In genomic region chr16:4350787-4351659, GRCh38 we compare ENCODE assay signal across 8 cellular contexts. TPM values are rescaled to one million over a fixed set of nuclear protein-coding genes. Genes with fewer than 3 reads are reported as not detected.
A peak's percentile ranks its signal among the peaks of the same experiment; 100 is the strongest.
DNase-seq lines count a peak whose midpoint lies in the region; ATAC-seq and TF ChIP-seq lines count a peak whose summit lies in the region.

Gene PAM16, minus strand, starts transcription at chr16:4351321. Its CDS starts 87 bp downstream, at chr16:4351234.

- H3K4me1 Mint-ChIP-seq in activated T-helper 1 cell treated with anti-CD3 and anti-CD28 coated beads, Interleukin-12 subunit alpha, Interleukin-12 subunit beta, Interleukin-2, Interleukin-4 antibody, amounts not matched to agents 30 ng/mL and 10 ng/mL and 1 ng/mL, durations not matched to agents 14 hours and 24 hours and 36 hours (ENCODE audit: low read depth): peaks cover 13% of the 10 kb centered on the region
- peaks cover 10 to 46% (median 29%) of the 10 kb centered on the region in 4 donors for H3K4me1 Mint-ChIP-seq in naive thymus-derived CD8-positive, alpha-beta T cell

- H3K4me3 Mint-ChIP-seq in activated T-helper 1 cell treated with anti-CD3 and anti-CD28 coated beads, Interleukin-12 subunit alpha, Interleukin-12 subunit beta, Interleukin-2, Interleukin-4 antibody, amounts not matched to agents 30 ng/mL and 10 ng/mL and 1 ng/mL, durations not matched to agents 14 hours and 24 hours and 36 hours: peak within 1 kb of the TSS; percentile 97
- H3K4me3 Mint-ChIP-seq in naive thymus-derived CD8-positive, alpha-beta T cell: peak within 1 kb of the TSS; percentile 87 to 96 (median 94)

- TF ChIP-seq CTCF in LNCAP (IDR thresholded peaks at IDR 0.05) (peak; percentile 38; the same call in 1 of the 2 replicates), fibroblast of mammary gland (conservative IDR thresholded peaks at IDR 0.05; ENCODE audit: control insufficient read depth, insufficient read depth, low read depth, low read length) (no peak)

- peak; percentile 88 to 90 for ATAC-seq in naive thymus-derived CD8-positive, alpha-beta T cell

- peak within 1 kb of the TSS; percentile 89 for H3K4me3 ChIP-seq in fibroblast of mammary gland (ENCODE audit: control insufficient read depth, low read depth, low read length)

- peak within 1 kb of the TSS; percentile 93 for H3K27ac Mint-ChIP-seq in activated T-helper 1 cell treated with anti-CD3 and anti-CD28 coated beads, Interleukin-12 subunit alpha, Interleukin-12 subunit beta, Interleukin-2, Interleukin-4 antibody, amounts not matched to agents 30 ng/mL and 10 ng/mL and 1 ng/mL, durations not matched to agents 14 hours and 24 hours and 36 hours
- H3K27ac Mint-ChIP-seq in naive thymus-derived CD8-positive, alpha-beta T cell: peak within 1 kb of the TSS; percentile 81 to 96 (median 94)

- no peaks in the 10 kb centered on the region for H3K9me3 Mint-ChIP-seq in activated T-helper 1 cell treated with anti-CD3 and anti-CD28 coated beads, Interleukin-12 subunit alpha, Interleukin-12 subunit beta, Interleukin-2, Interleukin-4 antibody, amounts not matched to agents 30 ng/mL and 10 ng/mL and 1 ng/mL, durations not matched to agents 14 hours and 24 hours and 36 hours
- H3K9me3 Mint-ChIP-seq in naive thymus-derived CD8-positive, alpha-beta T cell: no peaks in the 10 kb centered on the region

- H3K27me3 Mint-ChIP-seq in activated T-helper 1 cell treated with anti-CD3 and anti-CD28 coated beads, Interleukin-12 subunit alpha, Interleukin-12 subunit beta, Interleukin-2, Interleukin-4 antibody, amounts not matched to agents 30 ng/mL and 10 ng/mL and 1 ng/mL, durations not matched to agents 14 hours and 24 hours and 36 hours (ENCODE audit: insufficient read depth): no peaks in the 10 kb centered on the region
- H3K27me3 Mint-ChIP-seq in naive thymus-derived CD8-positive, alpha-beta T cell: peaks cover 0 to 1% (median 0%) of the 10 kb centered on the region in 5 donors

- POLR2A ChIA-PET in naive thymus-derived CD8-positive, alpha-beta T cell (lab: Charles Lee): interaction anchor here (0.5 to 3.1 kb wide), 8 partner anchors 12 to 317 kb away, joined by 3 to 16 read pairs (median 4); partner anchors contain the start of gene TFAP4

- peak; percentile 96 for DNase-seq in Daoy (ENCODE audit: low read depth)
- DNase-seq in GOT3 (lab: John Stamatoyannopoulos, UW): peak; percentile 88
- DNase-seq in RPMI7951 (ENCODE audit: low read depth): peak; percentile 87
- peak; percentile 99 for DNase-seq in activated T-helper 1 cell treated with anti-CD3 and anti-CD28 coated beads, Interleukin-12 subunit alpha, Interleukin-12 subunit beta, Interleukin-2, Interleukin-4 antibody, amounts not matched to agents 30 ng/mL and 10 ng/mL and 1 ng/mL, durations not matched to agents 14 hours and 24 hours and 36 hours (ENCODE audit: low spot score)
- DNase-seq in fibroblast of mammary gland (ENCODE audit: low read depth): peak; percentile 93
- DNase-seq in naive thymus-derived CD8-positive, alpha-beta T cell: peak; percentile 94 to 99 (median 98)
- peak; percentile 94 to 98 (median 96) for DNase-seq in stimulated activated naive CD4-positive, alpha-beta T cell (lab: John Stamatoyannopoulos, UW)

- H3K36me3 Mint-ChIP-seq in activated T-helper 1 cell treated with anti-CD3 and anti-CD28 coated beads, Interleukin-12 subunit alpha, Interleukin-12 subunit beta, Interleukin-2, Interleukin-4 antibody, amounts not matched to agents 30 ng/mL and 10 ng/mL and 1 ng/mL, durations not matched to agents 14 hours and 24 hours and 36 hours (ENCODE audit: low read depth): peaks cover 2% of the 10 kb centered on the region
- H3K36me3 Mint-ChIP-seq in naive thymus-derived CD8-positive, alpha-beta T cell: peaks cover 0 to 10% (median 2%) of the 10 kb centered on the region in 3 donors

- intact Hi-C loops in activated T-helper 1 cell treated with anti-CD3 and anti-CD28 coated beads, Interleukin-12 subunit alpha, Interleukin-12 subunit beta, Interleukin-2, Interleukin-4 antibody, amounts not matched to agents 30 ng/mL and 10 ng/mL and 1 ng/mL, durations not matched to agents 14 hours and 24 hours and 36 hours (cut with micrococcal nuclease): loop anchor here (1.0 to 5.0 kb wide), 9 partner anchors 20 to 496 kb away; partner anchors contain the start of genes DNAJA3, GLYR1, HMOX2 and MGRN1

RNA-seq across cellular contexts. Expression of gene PAM16, which starts in this region (rescaled TPM):
- total RNA-seq in Daoy (2014; rRNA removed; shearing (Covaris generic)): 34.1 and 71.8 TPM in 2 replicates
- total RNA-seq in RPMI7951 (2014; rRNA removed; shearing (Covaris generic)): 25.8 and 46.3 TPM in 2 replicates
- total RNA-seq in activated T-helper 1 cell treated with anti-CD3 and anti-CD28 coated beads, Interleukin-12 subunit alpha, Interleukin-12 subunit beta, Interleukin-2, Interleukin-4 antibody, amounts not matched to agents 30 ng/mL and 10 ng/mL and 1 ng/mL, durations not matched to agents 14 hours and 24 hours and 36 hours: 91.5 and 106 TPM in 2 replicates
- total RNA-seq in naive thymus-derived CD8-positive, alpha-beta T cell: 10 to 100 TPM; 40.9 to 46.1 TPM
- polyA plus RNA-seq in naive thymus-derived CD8-positive, alpha-beta T cell: 10 to 100 TPM; 33.6 to 44.4 (median 39.3) TPM

Comparison
In these comparisons a context has a peak if more than half of its experiments do, and no peak if none do; other contexts are left out.
1. Peak in every context shown above with its lines: DNase-seq, ATAC-seq and H3K4me3 ChIP-seq.